In genomic region chr15:28179270-28179669, GRCh38 we compare ENCODE assay signal across 17 cellular contexts.
A peak's percentile ranks its signal among the peaks of the same experiment; 100 is the strongest.
DNase-seq lines count a peak whose midpoint lies in the region; ATAC-seq and TF ChIP-seq lines count a peak whose summit lies in the region.
"Had no signal": no experiment of that assay in that cellular context is flagged by ENCODE, and none has a peak within 500 bp of the region (broad histone marks: within the 10 kb centered on the region; RNA-seq: fewer than 3 reads in every experiment).

No MANE protein-coding gene starts in this region.

- intact Hi-C loops in Right ventricle myocardium inferior (cut with DNase I) (no loop called here), cardiac septum (cut with DNase I) (no loop called here), ascending aorta (cut with DNase I) (no loop called here), left ventricle myocardium inferior (cut with micrococcal nuclease) (no loop called here)

- H3K4me1 ChIP-seq in ascending aorta = peaks cover 0 to 10% of the 10 kb centered on the region in 2 donors
- H3K4me1 ChIP-seq in left ventricle myocardium inferior = peaks cover 16% of the 10 kb centered on the region
- H3K4me1 ChIP-seq: A549, Caco-2, HAP-1 had no signal

- no peak overlapping the region for H3K27ac Mint-ChIP-seq in effector memory CD8-positive, alpha-beta T cell
- H3K27ac Mint-ChIP-seq: CD8-positive, alpha-beta T cell; HFFc6 had no signal

- H3K4me3 Mint-ChIP-seq in effector memory CD8-positive, alpha-beta T cell = no peak overlapping the region
- H3K4me3 Mint-ChIP-seq: CD8-positive, alpha-beta T cell; HFFc6 had no signal

- ATAC-seq in Right ventricle myocardium inferior = peak; percentile 83
- ATAC-seq in effector memory CD8-positive, alpha-beta T cell (replicated peaks) = no peak
- ATAC-seq: A549; CD8-positive, alpha-beta T cell had no signal

- DNase-seq in Right ventricle myocardium inferior (ENCODE audit: missing footprints) (no peak), cardiac septum (ENCODE audit: low spot score) (no peak), ascending aorta (ENCODE audit: low spot score in 2 of 2) (no peak), left ventricle myocardium inferior (no peak), occipital lobe (lab: John Stamatoyannopoulos, UW) (no peak)
- no peak for DNase-seq in effector memory CD8-positive, alpha-beta T cell
- no peak for DNase-seq in activated CD8-positive, alpha-beta memory T cell treated with anti-CD3 and anti-CD28 coated beads for 24 hours
- DNase-seq: 8988T; C1 segment of cervical spinal cord; Caco-2; CD8-positive, alpha-beta T cell; DMS153; DND-41; GOT3; HFFc6 had no signal

- H3K4me3 ChIP-seq in ascending aorta (no peak overlapping the region), left ventricle myocardium inferior (no peak overlapping the region)
- H3K4me3 ChIP-seq: A549, HAP-1 had no signal

- TF ChIP-seq CTCF in ascending aorta (IDR thresholded peaks at IDR 0.05) (no peak), left ventricle myocardium inferior (IDR thresholded peaks at IDR 0.05; ENCODE audit: borderline replicate concordance) (no peak)

- H3K36me3 Mint-ChIP-seq in effector memory CD8-positive, alpha-beta T cell (ENCODE audit: insufficient read depth) = peaks cover 31% of the 10 kb centered on the region

- H3K36me3 ChIP-seq in ascending aorta (peaks cover 20 to 50% of the 10 kb centered on the region in 2 donors), left ventricle myocardium inferior (peaks cover 80% of the 10 kb centered on the region)

- no peaks in the 10 kb centered on the region for H3K9me3 Mint-ChIP-seq in effector memory CD8-positive, alpha-beta T cell
- H3K9me3 Mint-ChIP-seq: CD8-positive, alpha-beta T cell; HFFc6 had no signal

- H3K27ac ChIP-seq in ascending aorta (peak overlapping the region; percentile 38 to 62), left ventricle myocardium inferior (replicated peaks) (peak overlapping the region; percentile 31)
- H3K27ac ChIP-seq: A549 had no signal

- H3K9me3 ChIP-seq in ascending aorta = no peaks in the 10 kb centered on the region
- no peaks in the 10 kb centered on the region for H3K9me3 ChIP-seq in left ventricle myocardium inferior (replicated peaks)
- H3K9me3 ChIP-seq: A549, Caco-2, HAP-1 had no signal

- H3K27me3 Mint-ChIP-seq in effector memory CD8-positive, alpha-beta T cell = no peaks in the 10 kb centered on the region

- H3K4me1 Mint-ChIP-seq in effector memory CD8-positive, alpha-beta T cell (ENCODE audit: low read depth in 2 of 2) = peaks cover 3 to 4% of the 10 kb centered on the region in 2 donors

- H3K27me3 ChIP-seq in ascending aorta (no peaks in the 10 kb centered on the region), left ventricle myocardium inferior (ENCODE audit: low read depth) (no peaks in the 10 kb centered on the region)
